In the genomic region with DNA sequence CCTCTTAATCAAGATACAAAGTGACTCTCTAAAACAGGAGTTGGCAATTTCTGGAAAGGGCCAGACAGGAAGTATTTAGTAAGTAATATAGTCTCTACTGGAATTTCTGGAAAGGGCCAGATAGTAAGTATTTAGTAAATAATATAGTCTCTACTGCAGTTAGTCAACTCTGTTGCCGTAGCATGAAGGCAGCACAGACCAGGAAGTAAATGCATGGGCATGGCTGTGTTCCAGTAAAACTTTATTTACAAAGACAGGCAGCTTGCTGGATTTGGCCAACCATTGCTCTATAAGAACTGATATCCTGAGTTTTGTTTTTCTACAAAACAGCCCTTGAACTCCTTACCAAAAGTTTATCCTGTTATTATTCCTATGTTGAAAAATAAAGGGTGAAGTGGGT, we compare ENCODE assay signal across 24 cellular contexts. TPM values are rescaled to one million over a fixed set of nuclear protein-coding genes. Genes with fewer than 3 reads are reported as not detected.
DNase-seq lines count a peak whose midpoint lies in the region; ATAC-seq, FAIRE-seq and TF ChIP-seq lines count a peak whose summit lies in the region.
"Had no signal": no experiment of that assay in that cellular context is flagged by ENCODE, and none has a peak within 500 bp of the region (broad histone marks: within the 10 kb centered on the region; RNA-seq: fewer than 3 reads in every experiment).

No MANE protein-coding gene starts in this region.

- no peak for ATAC-seq in K562
- peak; percentile 51 for ATAC-seq in left lung
- ATAC-seq: CD8-positive, alpha-beta T cell; GM23338 had no signal

- H3K9ac ChIP-seq in K562 (ENCODE audit: insufficient read depth in 1 of 2, low read depth in 2 of 2, low read length in 2 of 2) = no peak overlapping the region
- H3K9ac ChIP-seq: BLaER1 had no signal

- no peaks in the 10 kb centered on the region for H3K9me3 ChIP-seq in K562 (replicated peaks; ENCODE audit: control insufficient read depth, insufficient read depth, low read depth, low read length)
- no peaks in the 10 kb centered on the region for H3K9me3 ChIP-seq in left lung

- POLR2A ChIA-PET in K562 (lab: Yijun Ruan, JAX) = interaction anchor here (0.6 kb wide), 1 partner anchor 82 kb away, joined by 4 read pairs; no protein-coding TSS in a partner anchor

- CTCF ChIA-PET in K562 (lab: Yijun Ruan, JAX; ENCODE audit: low intra/inter-chr PET ratio) = no interaction called here

- H3K4me3 ChIP-seq in K562 (no peak overlapping the region), left lung (no peak overlapping the region)
- H3K4me3 ChIP-seq: BLaER1, GM23338 had no signal

- no peak for TF ChIP-seq POLR2A in K562 (conservative IDR thresholded peaks at IDR 0.05)

- H4K20me1 ChIP-seq in K562 (replicated peaks; ENCODE audit: control insufficient read depth, insufficient read depth, low read length) = no peaks in the 10 kb centered on the region
- H4K20me1 ChIP-seq: BLaER1 had no signal

- H3K27ac ChIP-seq in 22Rv1 (0 out of 2 replicates have a peak overlapping the region, but pooled peaks have one; percentile 31), K562 (ENCODE audit: extremely low read depth, low read depth, low read length) (no peak overlapping the region), left lung (no peak overlapping the region)
- H3K27ac ChIP-seq: BLaER1, HL-60 had no signal

- TF ChIP-seq EP300 in K562 (IDR thresholded peaks at IDR 0.05; ENCODE audit: low read length) = no peak

- intact Hi-C loops in K562 (cut with micrococcal nuclease) (no loop called here), left lung (cut with DNase I) (no loop called here)

- FAIRE-seq in K562 (lab: Jason Lieb, UNC) = no peak
- FAIRE-seq: GM12892, GM18507, H54 had no signal

- no peak for TF ChIP-seq RAD21 in K562 (CRISPR knock-in tag; conservative IDR thresholded peaks at IDR 0.05 in 1 of 2, IDR thresholded peaks at IDR 0.05 in 1 of 2)

- no peaks in the 10 kb centered on the region for H3K4me1 ChIP-seq in K562 (replicated peaks in 1 of 2; ENCODE audit: control insufficient read depth in 2 of 2, insufficient read depth in 2 of 2, low read length in 2 of 2)
- no peaks in the 10 kb centered on the region for H3K4me1 ChIP-seq in left lung
- H3K4me1 ChIP-seq: BLaER1 had no signal

- 95% methylated on average over 1 of the region's 1 CpG for WGBS in K562 (ENCODE audit: insufficient coverage, low coverage, missing lambda C conversion rate)

- DNase-seq in DMS53 (lab: John Stamatoyannopoulos, UW) (peak; percentile 5), DMS53 treated with DMSO at 0.1 percent for 48 hours (lab: John Stamatoyannopoulos, UW; ENCODE audit: unreplicated experiment) (no peak), K562 (ENCODE audit: extremely low read depth in 1 of 4, low spot score in 3 of 4) (no peak), left lung (no peak), DMS79 (lab: John Stamatoyannopoulos, UW) (no peak), NCI-H146 (lab: John Stamatoyannopoulos, UW) (no peak), cerebellum (ENCODE audit: low spot score) (no peak)
- DNase-seq: 8988T; Calu3; CD8-positive, alpha-beta T cell; GDM1; HCEC 1CT; IMR-90 had no signal

- no TSS peak for BruUV-seq in K562 (replicated peaks; lab: Mats Ljungman, UMichigan)

- TF ChIP-seq CTCF in 22Rv1 (IDR thresholded peaks at IDR 0.05) (no peak), K562 (IDR thresholded peaks at IDR 0.05 in 2 of 3, conservative IDR thresholded peaks at IDR 0.05 in 1 of 3; ENCODE audit: insufficient read depth in 2 of 3, low read depth in 1 of 3, low read length in 3 of 3) (no peak), left lung (IDR thresholded peaks at IDR 0.05) (no peak)

- H3K27me3 ChIP-seq in K562 (ENCODE audit: control insufficient read depth in 2 of 2, insufficient read depth in 2 of 2, low read length in 2 of 2) (no peaks in the 10 kb centered on the region), left lung (no peaks in the 10 kb centered on the region)
- H3K27me3 ChIP-seq: BLaER1 had no signal

- no peaks in the 10 kb centered on the region for H3K79me2 ChIP-seq in K562 (ENCODE audit: control insufficient read depth, insufficient read depth, low read length)

- in situ Hi-C loops in K562 (cut with MboI) = no loop called here

- H2AFZ ChIP-seq in K562 (ENCODE audit: low read depth, low read length) = no peak overlapping the region
- H2AFZ ChIP-seq: GM23338 had no signal

- peaks cover 2% of the 10 kb centered on the region for H3K9me1 ChIP-seq in K562 (ENCODE audit: control insufficient read depth, insufficient read depth, low read length)

- no peak overlapping the region for H3K4me2 ChIP-seq in K562 (ENCODE audit: insufficient read depth, low read length)
- H3K4me2 ChIP-seq: BLaER1, GM23338 had no signal

- H3K36me3 ChIP-seq in K562 (ENCODE audit: control insufficient read depth, insufficient read depth, low read length) (peaks cover 25% of the 10 kb centered on the region; the same call in 1 of the 3 replicates), left lung (peaks cover 0 to 83% of the 10 kb centered on the region in 2 donors)

RNA-seq across cellular contexts. Expression of a gene that starts 16.9 kb away (rescaled TPM):
- total RNA-seq in K562 (2011; cell fraction: chromatin; rRNA removed; ENCODE audit: low replicate concordance) = 9.6 and 10.6 TPM in 2 replicates
- 17.2 and 17.6 TPM in 2 replicates for total RNA-seq in K562 (2011; cell fraction: nucleolus; rRNA removed)
- total RNA-seq in K562 (2011; cell fraction: nucleoplasm; rRNA removed) = 11.7 and 12.3 TPM in 2 replicates
- 7.3 and 9.3 TPM in 2 replicates for total RNA-seq in K562 (2014; rRNA removed)
- 12.6 and 15.3 TPM in 2 replicates for total RNA-seq in K562 (2014; rRNA removed; fragmentation: Illumina TruSeq; extraction: Trizol)
- total RNA-seq in K562 (2015; rRNA removed; fragmentation: Illumina TruSeq; extraction: Trizol) = 7.0 and 7.4 TPM in 2 replicates
- 11.8 and 13.1 TPM in 2 replicates for total RNA-seq in K562 (2021)
- polyA plus RNA-seq in K562 (2011; rRNA removed) = 10.4 and 15.0 TPM in 2 replicates
- polyA plus RNA-seq in K562 (2011; cell fraction: cytosol; rRNA removed) = 12.6 and 17.0 TPM in 2 replicates
- 4.7 and 8.8 TPM in 2 replicates for polyA plus RNA-seq in K562 (2011; cell fraction: nucleus; rRNA removed)
- 11.8 and 19.0 TPM in 2 replicates for polyA plus RNA-seq in K562 (2012)
- 11.9 and 12.5 TPM in 2 replicates for polyA plus RNA-seq in K562 (2014; fragmentation: Illumina TruSeq; extraction: Trizol)
- polyA plus RNA-seq in K562 (2014; fragmentation: Nextera tagmentation; extraction: Ambion mirVana) = 10 to 100 TPM; 13.7 to 20.1 TPM
- 7.5 and 7.7 TPM in 2 replicates for polyA plus RNA-seq in K562 (2014; rRNA removed)
- polyA minus RNA-seq in K562 (2011; rRNA and poly(A)+ RNA removed) = 20.8 and 21.2 TPM in 2 replicates
- 11.4 and 11.6 TPM in 2 replicates for polyA minus RNA-seq in K562 (2011; cell fraction: cytosol; rRNA and poly(A)+ RNA removed)
- polyA minus RNA-seq in K562 (2011; cell fraction: nucleus; rRNA and poly(A)+ RNA removed) = 6.6 and 9.1 TPM in 2 replicates
- total RNA-seq in left lung = 10 to 100 TPM; 27.9 to 36.9 TPM
- 11.8 TPM for total RNA-seq in cerebellum

RNA-seq across cellular contexts. Expression of a gene that starts 24.8 kb away (rescaled TPM):
- 0.49 and 1.1 TPM in 2 replicates for total RNA-seq in K562 (2011; cell fraction: chromatin; rRNA removed; ENCODE audit: low replicate concordance)
- total RNA-seq in K562 (2011; cell fraction: nucleolus; rRNA removed) = 0.26 and 0.50 TPM in 2 replicates
- 0.22 and 0.31 TPM in 2 replicates for total RNA-seq in K562 (2011; cell fraction: nucleoplasm; rRNA removed)
- 0.12 and 0.50 TPM in 2 replicates for total RNA-seq in K562 (2014; rRNA removed)
- 0.38 and 0.44 TPM in 2 replicates for total RNA-seq in K562 (2014; rRNA removed; fragmentation: Illumina TruSeq; extraction: Trizol)
- total RNA-seq in K562 (2015; rRNA removed; fragmentation: Illumina TruSeq; extraction: Trizol) = 0.40 and 0.45 TPM in 2 replicates
- 0.33 and 0.49 TPM in 2 replicates for total RNA-seq in K562 (2021)
- polyA plus RNA-seq in K562 (2011; rRNA removed) = 0.14 and 0.32 TPM in 2 replicates
- polyA plus RNA-seq in K562 (2011; cell fraction: cytosol; rRNA removed) = 0.12 and 0.15 TPM in 2 replicates
- 0.37 and 0.94 TPM in 2 replicates for polyA plus RNA-seq in K562 (2011; cell fraction: nucleus; rRNA removed)
- polyA plus RNA-seq in K562 (2012) = 0.47 and 1.4 TPM in 2 replicates
- polyA plus RNA-seq in K562 (2014; fragmentation: Illumina TruSeq; extraction: Trizol) = 0.36 and 0.39 TPM in 2 replicates
- polyA plus RNA-seq in K562 (2014; fragmentation: Nextera tagmentation; extraction: Ambion mirVana) = under 1 TPM; 0.65 to 0.84 TPM
- polyA plus RNA-seq in K562 (2014; rRNA removed) = 0.53 and 0.94 TPM in 2 replicates
- 0.30 and 0.63 TPM in 2 replicates for polyA minus RNA-seq in K562 (2011; rRNA and poly(A)+ RNA removed)
- not detected in 2 replicates for polyA minus RNA-seq in K562 (2011; cell fraction: cytosol; rRNA and poly(A)+ RNA removed)
- polyA minus RNA-seq in K562 (2011; cell fraction: nucleus; rRNA and poly(A)+ RNA removed) = 0.22 and 0.40 TPM in 2 replicates
- 1 to 10 TPM in 1 of 2 donors, not detected in 1; 6.4 TPM for total RNA-seq in left lung
- total RNA-seq in cerebellum = 0.18 TPM
- total RNA-seq: A673; CD8-positive, alpha-beta T cell; IMR-90 had no signal
- polyA plus RNA-seq: AG04450, IMR-90 had no signal

RNA-seq across cellular contexts. Expression of a gene that starts 36.0 kb away (rescaled TPM):
- total RNA-seq in K562 (2011; cell fraction: chromatin; rRNA removed; ENCODE audit: low replicate concordance) = not detected in 2 replicates
- total RNA-seq in K562 (2011; cell fraction: nucleolus; rRNA removed) = not detected in 2 replicates
- total RNA-seq in K562 (2011; cell fraction: nucleoplasm; rRNA removed) = not detected in 2 replicates
- total RNA-seq in K562 (2014; rRNA removed) (not detected in 2 replicates), K562 (2014; rRNA removed; fragmentation: Illumina TruSeq; extraction: Trizol) (not detected in 2 replicates), K562 (2015; rRNA removed; fragmentation: Illumina TruSeq; extraction: Trizol) (not detected in 2 replicates), K562 (2021) (not detected in 2 replicates), left lung (not detected), cerebellum (0.64 TPM)
- polyA plus RNA-seq in K562 (2011; rRNA removed) (not detected in 2 replicates), K562 (2014; fragmentation: Illumina TruSeq; extraction: Trizol) (not detected in 2 replicates), K562 (2014; fragmentation: Nextera tagmentation; extraction: Ambion mirVana) (not detected), K562 (2014; rRNA removed) (not detected in 2 replicates)
- polyA plus RNA-seq in K562 (2011; cell fraction: cytosol; rRNA removed) = not detected in 2 replicates
- not detected in 2 replicates for polyA plus RNA-seq in K562 (2011; cell fraction: nucleus; rRNA removed)
- polyA plus RNA-seq in K562 (2012) = not detected in 2 replicates
- polyA minus RNA-seq in K562 (2011; rRNA and poly(A)+ RNA removed) = not detected in 2 replicates
- not detected in 2 replicates for polyA minus RNA-seq in K562 (2011; cell fraction: cytosol; rRNA and poly(A)+ RNA removed)
- polyA minus RNA-seq in K562 (2011; cell fraction: nucleus; rRNA and poly(A)+ RNA removed) = not detected in 2 replicates
- total RNA-seq: A673; Calu3; CD8-positive, alpha-beta T cell; Daoy; GM23338; HT1080; IMR-90 had no signal
- polyA plus RNA-seq: AG04450, GM23338, IMR-90 had no signal

RNA-seq across cellular contexts. Expression of a gene that starts 58.1 kb away (rescaled TPM):
- total RNA-seq in K562 (2011; cell fraction: chromatin; rRNA removed; ENCODE audit: low replicate concordance) = not detected in 2 replicates
- not detected in 2 replicates for total RNA-seq in K562 (2011; cell fraction: nucleolus; rRNA removed)
- total RNA-seq in K562 (2011; cell fraction: nucleoplasm; rRNA removed) = not detected in 2 replicates
- total RNA-seq in K562 (2014; rRNA removed) = not detected in 2 replicates
- total RNA-seq in K562 (2014; rRNA removed; fragmentation: Illumina TruSeq; extraction: Trizol) = not detected in 2 replicates
- total RNA-seq in K562 (2015; rRNA removed; fragmentation: Illumina TruSeq; extraction: Trizol) = not detected in 2 replicates
- total RNA-seq in K562 (2021) = not detected in 2 replicates
- polyA plus RNA-seq in K562 (2011; rRNA removed) = not detected in 2 replicates
- polyA plus RNA-seq in K562 (2011; cell fraction: cytosol; rRNA removed) = not detected in 2 replicates
- polyA plus RNA-seq in K562 (2011; cell fraction: nucleus; rRNA removed) = not detected in 2 replicates
- polyA plus RNA-seq in K562 (2012) = not detected in 2 replicates
- polyA plus RNA-seq in K562 (2014; fragmentation: Illumina TruSeq; extraction: Trizol) = not detected in 2 replicates
- polyA plus RNA-seq in K562 (2014; fragmentation: Nextera tagmentation; extraction: Ambion mirVana) = not detected
- polyA plus RNA-seq in K562 (2014; rRNA removed) = not detected in 2 replicates
- polyA minus RNA-seq in K562 (2011; rRNA and poly(A)+ RNA removed) = not detected in 2 replicates
- polyA minus RNA-seq in K562 (2011; cell fraction: cytosol; rRNA and poly(A)+ RNA removed) = not detected in 2 replicates
- polyA minus RNA-seq in K562 (2011; cell fraction: nucleus; rRNA and poly(A)+ RNA removed) = not detected in 2 replicates
- not detected for total RNA-seq in left lung
- total RNA-seq in cerebellum = 0.36 TPM
- total RNA-seq: A673; CD8-positive, alpha-beta T cell; Daoy; HT1080; IMR-90 had no signal
- polyA plus RNA-seq: GM23338, IMR-90 had no signal
